ENCODE assay signal across 8 cellular contexts in the genomic region with DNA sequence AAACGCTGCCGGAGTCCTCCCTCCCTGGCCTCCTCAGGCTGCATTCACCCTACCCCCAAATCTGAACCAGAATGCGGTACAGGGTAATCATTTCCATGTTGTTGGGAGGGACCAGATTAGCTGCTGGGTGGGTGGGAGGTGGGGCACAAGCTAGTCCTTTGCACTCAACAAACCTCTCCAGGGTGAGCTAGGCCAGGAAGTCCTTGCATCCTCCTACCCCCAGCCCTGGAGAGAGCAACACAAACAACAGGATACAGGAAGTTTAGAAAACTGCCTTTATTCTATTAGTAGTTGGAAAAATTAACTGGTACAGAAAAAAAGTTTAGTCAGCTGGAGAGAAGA. TPM values are rescaled to one million over a fixed set of nuclear protein-coding genes. Genes with fewer than 3 reads are reported as not detected.
A peak's percentile ranks its signal among the peaks of the same experiment; 100 is the strongest.
DNase-seq lines count a peak whose midpoint lies in the region; ATAC-seq and TF ChIP-seq lines count a peak whose summit lies in the region.

No MANE protein-coding gene starts in this region.

- H3K27me3 ChIP-seq in adipocyte (replicated peaks; ENCODE audit: control insufficient read depth, insufficient read depth, low read length): no peaks in the 10 kb centered on the region
- no peaks in the 10 kb centered on the region for H3K27me3 ChIP-seq in left lung
- no peaks in the 10 kb centered on the region for H3K27me3 ChIP-seq in upper lobe of left lung

- H3K4me1 ChIP-seq in adipocyte (ENCODE audit: control insufficient read depth, insufficient read depth, low read length) (peaks cover 43% of the 10 kb centered on the region), left lung (peaks cover 33 to 76% of the 10 kb centered on the region in 2 donors), upper lobe of left lung (peaks cover 33 to 58% (median 41%) of the 10 kb centered on the region in 4 donors)

- ATAC-seq in HG02623 (IDR thresholded peaks at IDR 0.05; ENCODE audit: unreplicated experiment): peak; percentile 4
- peak; percentile 8 for ATAC-seq in left lung
- ATAC-seq in upper lobe of left lung (ENCODE audit: low FRiP score in 2 of 2): no peak
- no peak for ATAC-seq in HG03039 (IDR thresholded peaks at IDR 0.05; ENCODE audit: unreplicated experiment)

- no peak for TF ChIP-seq EP300 in upper lobe of left lung (IDR thresholded peaks at IDR 0.05)

- H3K27ac ChIP-seq in left lung (peak overlapping the region; percentile 90 to 93), upper lobe of left lung (peak overlapping the region; percentile 88 to 95 (median 94))

- no TSS peak for BruUV-seq in Calu3 (replicated peaks; lab: Mats Ljungman, UMichigan)

- H3K27me3 Mint-ChIP-seq in Calu3 (ENCODE audit: unreplicated experiment): no peaks in the 10 kb centered on the region

- CTCF ChIA-PET in Calu3 (lab: Charles Lee): interaction anchor here (1.0 to 2.3 kb wide), 2 partner anchors 19 to 31 kb away, joined by 3 to 10 read pairs; a partner anchor contains a TSS

- peak overlapping the region; percentile 95 for H3K9ac ChIP-seq in adipocyte (ENCODE audit: low read length)

- intact Hi-C loops in Calu3 (cut with micrococcal nuclease; ENCODE audit: unreplicated experiment): no loop called here
- intact Hi-C loops in left lung (cut with DNase I): no loop called here

- H3K4me3 Mint-ChIP-seq in Calu3 (ENCODE audit: low read depth, unreplicated experiment): peak overlapping the region; percentile 87

- H3K36me3 Mint-ChIP-seq in Calu3 (ENCODE audit: insufficient read depth, unreplicated experiment): peaks cover 70% of the 10 kb centered on the region

- no peak for DNase-seq in Calu3
- no peak for DNase-seq in adipocyte (ENCODE audit: low read depth)
- no peak for DNase-seq in left lung
- no peak for DNase-seq in upper lobe of left lung
- no peak for DNase-seq in midbrain (lab: John Stamatoyannopoulos, UW)
- DNase-seq in AML-193 (lab: John Stamatoyannopoulos, UW): no peak

- peaks cover 51% of the 10 kb centered on the region for H3K36me3 ChIP-seq in adipocyte (ENCODE audit: control insufficient read depth, insufficient read depth, low read length, severe bottlenecking)
- peaks cover 9 to 80% of the 10 kb centered on the region in 2 donors for H3K36me3 ChIP-seq in left lung
- peaks cover 30 to 74% (median 49%) of the 10 kb centered on the region in 4 donors for H3K36me3 ChIP-seq in upper lobe of left lung

- no peak for TF ChIP-seq CTCF in Calu3 (IDR thresholded peaks at IDR 0.05; ENCODE audit: unreplicated experiment)
- no peak for TF ChIP-seq CTCF in left lung (IDR thresholded peaks at IDR 0.05)
- TF ChIP-seq CTCF in upper lobe of left lung (IDR thresholded peaks at IDR 0.05): no peak

- 25 to 35% methylated on average over 2 to 3 of the region's 3 CpGs for WGBS in upper lobe of left lung, 2 donors

- peaks cover 7% of the 10 kb centered on the region for H3K4me1 Mint-ChIP-seq in Calu3 (ENCODE audit: low read depth, unreplicated experiment)

- no peaks in the 10 kb centered on the region for H3K9me3 Mint-ChIP-seq in Calu3 (ENCODE audit: low read depth, unreplicated experiment)

- TF ChIP-seq POLR2A in upper lobe of left lung (IDR thresholded peaks at IDR 0.05): no peak

- H3K4me3 ChIP-seq in adipocyte (ENCODE audit: low read length): peak overlapping the region; percentile 94
- H3K4me3 ChIP-seq in left lung: peak overlapping the region; percentile 74 to 83
- peak overlapping the region in 3 of 4 donors; percentile 68 to 83 (median 72) for H3K4me3 ChIP-seq in upper lobe of left lung

- no peaks in the 10 kb centered on the region for H3K9me3 ChIP-seq in adipocyte (ENCODE audit: control insufficient read depth, low read length)
- H3K9me3 ChIP-seq in left lung: no peaks in the 10 kb centered on the region
- no peaks in the 10 kb centered on the region for H3K9me3 ChIP-seq in upper lobe of left lung

- peak overlapping the region; percentile 33 for H3K27ac Mint-ChIP-seq in Calu3 (ENCODE audit: unreplicated experiment)

RNA-seq across cellular contexts. Expression of a gene that starts 0.7 kb away (rescaled TPM):
- 143 and 151 TPM in 2 replicates for total RNA-seq in Calu3 (2022)
- total RNA-seq in left lung: 100 to 1,000 TPM; 468 to 518 TPM
- total RNA-seq in upper lobe of left lung: 100 to 1,000 TPM; 174 to 603 (median 445) TPM

RNA-seq across cellular contexts. Expression of a gene that starts 19.0 kb away (rescaled TPM):
- total RNA-seq in Calu3 (2022) (40.0 and 43.5 TPM in 2 replicates), left lung (10 to 100 TPM; 57.7 to 72.9 TPM), upper lobe of left lung (100 to 1,000 TPM in 2 of 6 donors, 10 to 100 TPM in 4; 28.1 to 190 (median 66.9) TPM)

RNA-seq across cellular contexts. Expression of a gene that starts 52.9 kb away (rescaled TPM):
- total RNA-seq in Calu3 (2022) (313 and 352 TPM in 2 replicates), left lung (100 to 1,000 TPM; 480 to 625 TPM), upper lobe of left lung (100 to 1,000 TPM; 206 to 611 (median 456) TPM)

RNA-seq across cellular contexts. Expression of a gene that starts 53.4 kb away (rescaled TPM):
- 33.6 and 35.6 TPM in 2 replicates for total RNA-seq in Calu3 (2022)
- 10 to 100 TPM; 37.2 to 41.5 TPM for total RNA-seq in left lung
- 10 to 100 TPM; 21.8 to 52.3 (median 39.5) TPM for total RNA-seq in upper lobe of left lung

Comparison
In these comparisons a context has a peak if more than half of its experiments do, and no peak if none do; other contexts are left out.
1. ATAC-seq: peak in HG02623 (single experiment) and left lung (single experiment); none in upper lobe of left lung (0 of 2) and HG03039 (single experiment).
2. Peak in every context shown above with its lines, with median percentiles within 50 percentile points of each other: H3K4me3 ChIP-seq.